11 cellular contexts compared by ENCODE assay signal in the genomic region with DNA sequence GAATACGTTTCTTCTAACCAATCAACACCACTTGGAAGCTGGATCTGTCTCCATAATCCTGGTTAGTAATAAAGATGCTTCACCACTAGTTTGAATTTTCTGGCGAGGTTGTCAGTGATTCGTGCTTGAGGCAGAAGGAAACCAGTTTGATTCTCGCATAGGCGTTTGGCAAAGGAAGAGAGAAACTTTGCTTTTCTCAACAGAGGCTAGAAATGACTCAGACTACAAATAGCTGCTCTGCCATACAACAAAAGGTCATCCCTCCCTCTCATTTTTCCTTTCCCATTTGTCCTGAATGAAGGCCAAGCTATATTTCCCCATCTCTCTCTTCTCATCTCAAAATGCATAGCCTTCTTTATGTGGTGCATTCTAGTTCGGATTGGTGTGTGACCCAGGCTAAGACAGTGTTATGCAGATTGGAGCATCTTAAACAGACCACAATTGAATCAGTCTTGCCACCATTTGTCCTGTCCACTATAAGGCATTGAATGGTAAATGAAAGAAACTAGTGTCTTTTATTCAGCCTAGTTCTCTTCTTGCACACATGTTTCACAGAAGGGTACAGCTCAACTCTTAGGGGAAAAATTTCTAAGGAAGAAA.
DNase-seq lines count a peak whose midpoint lies in the region; ATAC-seq, FAIRE-seq and TF ChIP-seq lines count a peak whose summit lies in the region.
"Had no signal": no experiment of that assay in that cellular context is flagged by ENCODE, and none has a peak within 500 bp of the region (broad histone marks: within the 10 kb centered on the region; RNA-seq: fewer than 3 reads in every experiment).

No MANE protein-coding gene starts in this region.

- H3K36me3 ChIP-seq in skeletal muscle satellite cell (ENCODE audit: insufficient read depth, low read length) (no peaks in the 10 kb centered on the region), HAP-1 (replicated peaks) (no peaks in the 10 kb centered on the region)
- H3K36me3 ChIP-seq: upper lobe of left lung had no signal

- peak overlapping the region; percentile 51 for H3K9ac ChIP-seq in skeletal muscle satellite cell (ENCODE audit: low read depth, low read length)

- peak; percentile 68 for ATAC-seq in left ventricle myocardium superior
- ATAC-seq in HG03175 (IDR thresholded peaks at IDR 0.05; ENCODE audit: unreplicated experiment), result no peak
- ATAC-seq: T-cell had no signal

- no peak overlapping the region for H3K4me3 Mint-ChIP-seq in brain
- H3K4me3 Mint-ChIP-seq: T-cell had no signal

- H3K27me3 Mint-ChIP-seq in brain, result no peaks in the 10 kb centered on the region

- no peaks in the 10 kb centered on the region for H3K36me3 Mint-ChIP-seq in brain
- H3K36me3 Mint-ChIP-seq: T-cell had no signal

- H3K4me1 ChIP-seq in skeletal muscle satellite cell (ENCODE audit: control insufficient read depth, insufficient read depth, low read length) (peaks cover 43% of the 10 kb centered on the region), HAP-1 (no peaks in the 10 kb centered on the region)
- H3K4me1 ChIP-seq: upper lobe of left lung had no signal

- in situ Hi-C loops in HAP-1 (cut with MboI; ENCODE audit: low sequenced_read_pairs), result no loop called here

- H3K9me3 ChIP-seq in skeletal muscle satellite cell (replicated peaks; ENCODE audit: low read length) (no peaks in the 10 kb centered on the region), HAP-1 (no peaks in the 10 kb centered on the region)
- H3K9me3 ChIP-seq: upper lobe of left lung had no signal

- H3K27ac Mint-ChIP-seq in brain, result peak overlapping the region in 3 of 5 experiments; percentile 3 to 90 (median 75)
- H3K27ac Mint-ChIP-seq: T-cell had no signal

- peak overlapping the region; percentile 65 for H3K4me2 ChIP-seq in skeletal muscle satellite cell (ENCODE audit: low read length)

- H3K4me3 ChIP-seq in skeletal muscle satellite cell (ENCODE audit: low read length), result peak overlapping the region; percentile 26
- H3K4me3 ChIP-seq in HAP-1, result no peak overlapping the region
- H3K4me3 ChIP-seq: upper lobe of left lung had no signal

- H3K27me3 ChIP-seq in skeletal muscle satellite cell (ENCODE audit: control insufficient read depth, insufficient read depth, low read length), result no peaks in the 10 kb centered on the region
- H3K27me3 ChIP-seq in HAP-1 (ENCODE audit: low read depth), result no peaks in the 10 kb centered on the region
- H3K27me3 ChIP-seq: upper lobe of left lung had no signal

- peaks cover 46% of the 10 kb centered on the region for H3K4me1 Mint-ChIP-seq in brain
- H3K4me1 Mint-ChIP-seq: T-cell had no signal

- H3K9me3 Mint-ChIP-seq in brain, result peaks cover 0 to 3% (median 2%) of the 10 kb centered on the region in 5 experiments

- peak; percentile 52 for FAIRE-seq in H54 (lab: Jason Lieb, UNC)

- no peak for TF ChIP-seq POLR2A in H54 (IDR thresholded peaks at IDR 0.05; ENCODE audit: low read depth, low read length)

- no peak for DNase-seq in H54 (ENCODE audit: insufficient read length, low spot score)
- no peak for DNase-seq in left ventricle myocardium superior
- no peak for DNase-seq in NCI-H2029 (lab: John Stamatoyannopoulos, UW)
- DNase-seq in HUDEP-2 (lab: John Stamatoyannopoulos, UW; ENCODE audit: unreplicated experiment in 76 of 76), result no peak
- DNase-seq in HAP-1 (ENCODE audit: low spot score in 2 of 2), result no peak
- DNase-seq: Calu3, T-cell, upper lobe of left lung had no signal

- no peak for TF ChIP-seq CTCF in brain (conservative IDR thresholded peaks at IDR 0.05)

- intact Hi-C loops in left ventricle myocardium superior (cut with micrococcal nuclease), result no loop called here
